ENCODE assay signal across 10 cellular contexts in genomic region chr19:17997969-17998826, GRCh38. TPM values are rescaled to one million over a fixed set of nuclear protein-coding genes. Genes with fewer than 3 reads are reported as not detected.
DNase-seq lines count a peak whose midpoint lies in the region; ATAC-seq, FAIRE-seq and TF ChIP-seq lines count a peak whose summit lies in the region.
"Had no signal": no experiment of that assay in that cellular context is flagged by ENCODE, and none has a peak within 500 bp of the region (broad histone marks: within the 10 kb centered on the region; RNA-seq: fewer than 3 reads in every experiment).

No MANE protein-coding gene starts in this region.

- FAIRE-seq in bronchial epithelial cell (lab: Jason Lieb, UNC): no peak
- FAIRE-seq: urothelium cell line had no signal

- peak; percentile 30 for DNase-seq in Calu3
- peak; percentile 31 for DNase-seq in HT1080 (ENCODE audit: low read depth)
- no peak for DNase-seq in bronchial epithelial cell (ENCODE audit: low read depth)
- peak in 1 of 3 donors; percentile 62 for DNase-seq in mucosa of descending colon
- no peak for DNase-seq in NCI-H1436 treated with DMSO at 0.1 percent for 48 hours (lab: John Stamatoyannopoulos, UW)
- no peak for DNase-seq in NCI-H146 (lab: John Stamatoyannopoulos, UW)
- DNase-seq in stimulated activated CD8-positive, alpha-beta memory T cell treated with anti-CD3 and anti-CD28 coated beads, Interleukin-4, amount 100 ng/mL, for 48 hours: no peak
- DNase-seq: NCI-H187 had no signal

- no peaks in the 10 kb centered on the region for H3K36me3 ChIP-seq in bronchial epithelial cell (ENCODE audit: control insufficient read depth, insufficient read depth, low read length)
- H3K36me3 ChIP-seq in mucosa of descending colon (ENCODE audit: low read depth): no peaks in the 10 kb centered on the region

- TF ChIP-seq CTCF in Calu3 (IDR thresholded peaks at IDR 0.05; ENCODE audit: unreplicated experiment): no peak
- TF ChIP-seq CTCF in bronchial epithelial cell (IDR thresholded peaks at IDR 0.05; ENCODE audit: insufficient read depth, low read length, severe bottlenecking): peak; percentile 20
- no peak for TF ChIP-seq CTCF in mucosa of descending colon (IDR thresholded peaks at IDR 0.05)

- H3K27ac Mint-ChIP-seq in Calu3 (ENCODE audit: unreplicated experiment): no peak overlapping the region

- ATAC-seq in mucosa of descending colon: peak; percentile 52
- no peak for ATAC-seq in GM19452 (IDR thresholded peaks at IDR 0.05; ENCODE audit: unreplicated experiment)

- peaks cover 33% of the 10 kb centered on the region for H3K36me3 Mint-ChIP-seq in Calu3 (ENCODE audit: insufficient read depth, unreplicated experiment)

- CTCF ChIA-PET in Calu3 (lab: Charles Lee): interaction anchor here (0.6 to 1.0 kb wide), 3 partner anchors 60 to 139 kb away, joined by 3 to 14 read pairs (median 4); no protein-coding TSS in a partner anchor

- intact Hi-C loops in Calu3 (cut with micrococcal nuclease; ENCODE audit: unreplicated experiment): no loop called here
- intact Hi-C loops in mucosa of descending colon (cut with DNase I, micrococcal nuclease): loop anchor here (2.0 to 5.0 kb wide), 2 partner anchors 59 to 61 kb away; no protein-coding TSS in a partner anchor

- no peaks in the 10 kb centered on the region for H3K27me3 ChIP-seq in bronchial epithelial cell (ENCODE audit: control insufficient read depth, insufficient read depth, low read length)

- no TSS peak for BruUV-seq in Calu3 (replicated peaks; lab: Mats Ljungman, UMichigan)

- H3K9me3 Mint-ChIP-seq in Calu3 (ENCODE audit: low read depth, unreplicated experiment): no peaks in the 10 kb centered on the region

- H3K4me1 Mint-ChIP-seq in Calu3 (ENCODE audit: low read depth, unreplicated experiment): peaks cover 8% of the 10 kb centered on the region

- H3K4me3 Mint-ChIP-seq in Calu3 (ENCODE audit: low read depth, unreplicated experiment): no peak overlapping the region

- H3K27me3 Mint-ChIP-seq in Calu3 (ENCODE audit: unreplicated experiment): no peaks in the 10 kb centered on the region

- peaks cover 18% of the 10 kb centered on the region for H3K4me1 ChIP-seq in mucosa of descending colon (ENCODE audit: low read depth)

- H3K4me3 ChIP-seq in bronchial epithelial cell (ENCODE audit: low read depth, low read length): no peak overlapping the region
- no peak overlapping the region for H3K4me3 ChIP-seq in mucosa of descending colon

- no peaks in the 10 kb centered on the region for H3K9me3 ChIP-seq in mucosa of descending colon

RNA-seq across cellular contexts. Expression of gene ARRDC2, which starts 9.8 kb away (rescaled TPM):
- total RNA-seq in Calu3 (2022) (15.8 and 23.0 TPM in 2 replicates), bronchial epithelial cell (6.1 and 7.2 TPM in 2 replicates), mucosa of descending colon (10 to 100 TPM; 26.4 to 31.1 (median 30.8) TPM)
- total RNA-seq in HT1080 (2014; rRNA removed; shearing (Covaris generic)): 8.7 and 10.3 TPM in 2 replicates
- 9.8 and 10.5 TPM in 2 replicates for polyA plus RNA-seq in HT1080 (2015; cell fraction: cytosol; rRNA removed)
- 16.5 and 19.4 TPM in 2 replicates for polyA plus RNA-seq in HT1080 (2015; cell fraction: nucleus; rRNA removed)

RNA-seq across cellular contexts. Expression of gene KCNN1, which starts 31.3 kb away (rescaled TPM):
- total RNA-seq in Calu3 (2022) (not detected in 2 replicates), bronchial epithelial cell (not detected in 2 replicates), mucosa of descending colon (under 1 TPM in 1 of 3 donors, not detected in 2; 0.79 TPM)
- not detected in 2 replicates for total RNA-seq in HT1080 (2014; rRNA removed; shearing (Covaris generic))
- 0.08 TPM in 1 of 2 replicates, not detected in the other for polyA plus RNA-seq in HT1080 (2015; cell fraction: cytosol; rRNA removed)
- 0.07 and 0.11 TPM in 2 replicates for polyA plus RNA-seq in HT1080 (2015; cell fraction: nucleus; rRNA removed)

Comparison
In these comparisons a context has a peak if more than half of its experiments do, and no peak if none do; other contexts are left out.
1. DNase-seq: peak in Calu3 (single experiment) and HT1080 (single experiment); none in bronchial epithelial cell (single experiment), NCI-H1436 treated with DMSO at 0.1 percent for 48 hours (single experiment), NCI-H146 (single experiment) and stimulated activated CD8-positive, alpha-beta memory T cell treated with anti-CD3 and anti-CD28 coated beads, Interleukin-4, amount 100 ng/mL, for 48 hours (single experiment).